ENCODE assay signal across 8 cellular contexts in the genomic region with DNA sequence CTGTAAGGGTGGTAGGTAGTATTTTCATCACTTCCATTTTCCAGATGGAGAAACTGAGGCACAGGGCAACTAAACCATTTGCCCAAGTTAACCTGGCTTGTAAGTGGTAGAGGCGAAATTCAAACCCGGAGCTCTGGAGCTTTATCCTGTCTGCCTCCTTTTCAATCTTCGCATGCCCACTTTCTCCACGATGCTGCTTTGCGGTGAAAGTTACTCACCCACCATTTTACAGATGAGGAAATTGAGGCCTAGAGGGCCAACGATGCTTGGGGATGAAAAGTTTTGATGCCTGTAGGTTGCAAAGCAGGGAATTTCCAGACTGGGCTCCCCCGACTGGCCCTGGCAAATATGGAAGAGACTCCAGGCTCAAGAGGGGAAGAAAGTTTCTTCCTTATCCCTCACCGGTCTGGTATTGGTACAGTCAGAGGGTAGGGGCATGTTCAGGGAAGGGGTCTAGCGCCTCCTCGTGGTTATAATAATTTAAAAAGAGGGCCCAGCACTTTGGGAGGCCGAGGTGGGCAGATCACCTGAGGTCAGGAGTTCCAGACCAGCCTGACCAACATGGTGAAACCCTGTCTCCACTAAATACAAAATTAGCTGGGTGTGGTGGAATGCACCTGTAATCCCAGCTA. TPM values are rescaled to one million over a fixed set of nuclear protein-coding genes. Genes with fewer than 3 reads are reported as not detected.
A peak's percentile ranks its signal among the peaks of the same experiment; 100 is the strongest.
DNase-seq lines count a peak whose midpoint lies in the region; TF ChIP-seq lines count a peak whose summit lies in the region.
"Had no signal": no experiment of that assay in that cellular context is flagged by ENCODE, and none has a peak within 500 bp of the region (broad histone marks: within the 10 kb centered on the region; RNA-seq: fewer than 3 reads in every experiment).

No MANE protein-coding gene starts in this region.

- no peaks in the 10 kb centered on the region for H3K9me3 ChIP-seq in mammary epithelial cell (replicated peaks; ENCODE audit: insufficient read depth, low read length)

- no peak overlapping the region for H3K9ac ChIP-seq in mammary epithelial cell (ENCODE audit: insufficient read depth, low read length)

- H3K27me3 ChIP-seq in GM06990 (replicated peaks; ENCODE audit: control insufficient read depth, insufficient read depth, low read length) (no peaks in the 10 kb centered on the region), mammary epithelial cell (ENCODE audit: insufficient read depth, low read length) (no peaks in the 10 kb centered on the region)

- 61% methylated on average over 11 of the region's 11 CpGs for WGBS in mammary epithelial cell (ENCODE audit: low coverage, missing lambda C conversion rate)

- H3K4me3 Mint-ChIP-seq in nephron progenitor cell = no peak overlapping the region

- peaks cover 25% of the 10 kb centered on the region for H3K79me2 ChIP-seq in mammary epithelial cell (ENCODE audit: insufficient read depth, low read length)

- dilution Hi-C loops in mammary epithelial cell (cut with HindIII; ENCODE audit: low sequenced_read_pairs) = no loop called here

- no peak for DNase-seq in GM06990 (ENCODE audit: extremely low read depth, insufficient read length)
- peak; percentile 54 to 65 for DNase-seq in Kasumi-1 (lab: John Stamatoyannopoulos, UW)
- DNase-seq in mammary epithelial cell = no peak
- DNase-seq in nephron progenitor cell = no peak
- DNase-seq in COLO668 (lab: John Stamatoyannopoulos, UW; ENCODE audit: unreplicated experiment) = no peak
- DNase-seq in NCI-H1092 treated with DMSO at 0.1 percent for 48 hours (lab: John Stamatoyannopoulos, UW) = no peak
- DNase-seq in NK-92 (lab: John Stamatoyannopoulos, UW; ENCODE audit: unreplicated experiment) = no peak
- DNase-seq: SHP77 treated with DMSO at 0.1 percent for 48 hours had no signal

- peak; percentile 41 for TF ChIP-seq CTCF in GM06990 (IDR thresholded peaks at IDR 0.05; ENCODE audit: insufficient read depth, low read length, poor library complexity, severe bottlenecking)
- TF ChIP-seq CTCF in mammary epithelial cell (conservative IDR thresholded peaks at IDR 0.05 in 1 of 2, IDR thresholded peaks at IDR 0.05 in 1 of 2; ENCODE audit: extremely low read depth in 1 of 2, insufficient read depth in 1 of 2, low read depth in 1 of 2, low read length in 2 of 2) = peak; percentile 20 to 27
- TF ChIP-seq CTCF in nephron progenitor cell (IDR thresholded peaks at IDR 0.05) = peak; percentile 43

- H3K4me2 ChIP-seq in mammary epithelial cell (ENCODE audit: insufficient read depth, low read depth, low read length) = no peak overlapping the region

- H3K27ac ChIP-seq in mammary epithelial cell (ENCODE audit: insufficient read depth, low read depth, low read length) = no peak overlapping the region

- H3K27me3 Mint-ChIP-seq in nephron progenitor cell (ENCODE audit: low read depth, poor library complexity) = peaks cover 54% of the 10 kb centered on the region

- H3K4me1 Mint-ChIP-seq in nephron progenitor cell = peaks cover 16% of the 10 kb centered on the region

- no peaks in the 10 kb centered on the region for H4K20me1 ChIP-seq in mammary epithelial cell (ENCODE audit: insufficient read depth, low read length)

- H3K4me3 ChIP-seq in GM06990 (replicated peaks; ENCODE audit: low read depth, low read length) (no peak overlapping the region), mammary epithelial cell (replicated peaks in 1 of 3; ENCODE audit: insufficient read depth in 1 of 3, low read depth in 2 of 3, low read length in 3 of 3) (no peak overlapping the region)

- H3K27ac Mint-ChIP-seq in nephron progenitor cell = no peak overlapping the region

- H3K36me3 Mint-ChIP-seq in nephron progenitor cell (ENCODE audit: low read depth) = no peaks in the 10 kb centered on the region

- H3K36me3 ChIP-seq in GM06990 (ENCODE audit: control insufficient read depth, insufficient read depth, low read length) (no peaks in the 10 kb centered on the region), mammary epithelial cell (ENCODE audit: insufficient read depth, low read length) (no peaks in the 10 kb centered on the region)

- no TSS peak for BruUV-seq in mammary epithelial cell (replicated peaks; lab: Mats Ljungman, UMichigan)

- H3K9me3 Mint-ChIP-seq in nephron progenitor cell = peaks cover 4% of the 10 kb centered on the region

- H3K4me1 ChIP-seq in mammary epithelial cell (ENCODE audit: insufficient read depth, low read length) = peaks cover 16% of the 10 kb centered on the region

- CTCF ChIA-PET in mammary epithelial cell (lab: Charles Lee; ENCODE audit: low non-redundant PET) = interaction anchor here (0.7 kb wide), 1 partner anchor 32 kb away, joined by 4 read pairs; a partner anchor contains a TSS

- no peak overlapping the region for H2AFZ ChIP-seq in mammary epithelial cell (ENCODE audit: low read depth, low read length)

- intact Hi-C loops in mammary epithelial cell (cut with micrococcal nuclease) = loop anchor here (1.0 kb wide), 1 partner anchor 137 kb away; no protein-coding TSS in a partner anchor

- in situ Hi-C loops in mammary epithelial cell (cut with MboI; ENCODE audit: low sequenced_read_pairs in 2 of 2) = no loop called here

RNA-seq across cellular contexts. Expression of a gene that starts 1.9 kb away (rescaled TPM):
- 10 to 100 TPM; 59.0 to 95.1 TPM for total RNA-seq in mammary epithelial cell
- polyA plus RNA-seq in mammary epithelial cell = 31.9 TPM
- polyA minus RNA-seq in mammary epithelial cell = 31.9 TPM

RNA-seq across cellular contexts. Expression of a gene that starts 3.4 kb away (rescaled TPM):
- under 1 TPM; 0.17 to 0.96 TPM for total RNA-seq in mammary epithelial cell
- polyA plus RNA-seq in mammary epithelial cell = not detected
- polyA minus RNA-seq in mammary epithelial cell = not detected

RNA-seq across cellular contexts. Expression of a gene that starts 29.6 kb away (rescaled TPM):
- 10 to 100 TPM; 45.0 to 73.3 TPM for total RNA-seq in mammary epithelial cell
- polyA plus RNA-seq in mammary epithelial cell = 46.8 TPM
- 28.9 TPM for polyA minus RNA-seq in mammary epithelial cell

RNA-seq across cellular contexts. Expression of a gene that starts 31.7 kb away (rescaled TPM):
- total RNA-seq in mammary epithelial cell = 10 to 100 TPM; 50.2 to 95.9 TPM
- polyA plus RNA-seq in mammary epithelial cell = 75.9 TPM
- 230 TPM for polyA minus RNA-seq in mammary epithelial cell

RNA-seq across cellular contexts. Expression of a gene that starts 48.7 kb away (rescaled TPM):
- total RNA-seq in mammary epithelial cell = 100 to 1,000 TPM in 1 of 2 donors, 10 to 100 TPM in 1; 20.5 to 122 TPM
- polyA plus RNA-seq in mammary epithelial cell = 142 TPM
- 403 TPM for polyA minus RNA-seq in mammary epithelial cell

Comparison
In these comparisons a context has a peak if more than half of its experiments do, and no peak if none do; other contexts are left out.
1. DNase-seq: peak in Kasumi-1 (2 of 2); none in GM06990 (single experiment), mammary epithelial cell (single experiment), nephron progenitor cell (single experiment), COLO668 (single experiment), NCI-H1092 treated with DMSO at 0.1 percent for 48 hours (single experiment) and NK-92 (single experiment).
2. Peak in every context shown above with its lines, with median percentiles within 50 percentile points of each other: CTCF ChIP-seq.